Comparison of ENCODE assay signal across 1 cellular context in the genomic region with DNA sequence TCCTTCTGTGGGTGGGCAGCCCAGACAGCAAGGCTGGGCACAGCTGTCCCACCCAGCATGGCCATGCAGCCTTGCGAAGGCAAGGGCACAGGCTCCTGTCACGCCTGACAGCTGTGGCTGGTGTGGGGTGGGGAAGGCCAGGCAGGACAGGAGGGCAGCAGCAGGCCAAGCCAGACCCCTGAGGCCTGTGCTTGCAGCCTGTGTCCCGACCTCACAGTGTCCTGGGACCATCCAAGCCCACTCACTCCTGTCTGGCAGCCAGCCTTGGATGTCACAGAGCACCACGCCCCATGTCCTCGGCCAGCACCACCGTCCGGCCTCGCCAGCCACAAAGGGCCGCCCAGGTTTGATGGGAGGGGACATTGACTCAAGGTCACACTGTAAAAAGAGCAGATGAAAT.
TF ChIP-seq lines count a peak whose summit lies in the region.

No MANE protein-coding gene starts in this region.

TF ChIP-seq in H1, 55 proteins besides CTCF, POLR2A, EP300 and RAD21 (continued from another document):
- TF ChIP-seq CHD7 (IDR thresholded peaks at IDR 0.05; ENCODE audit: insufficient replicate concordance, low read length): no peak
- TF ChIP-seq SP4 (IDR thresholded peaks at IDR 0.05; ENCODE audit: low read length): no peak
- TF ChIP-seq CHD2 (IDR thresholded peaks at IDR 0.05; ENCODE audit: low read length): no peak
- no peak for TF ChIP-seq FOSL1 (IDR thresholded peaks at IDR 0.05; ENCODE audit: insufficient read depth, low read depth, low read length)
- TF ChIP-seq YY1 (IDR thresholded peaks at IDR 0.05; ENCODE audit: low read depth, low read length): no peak
- no peak for TF ChIP-seq CEBPB (IDR thresholded peaks at IDR 0.05; ENCODE audit: low read depth, low read length)
- TF ChIP-seq SIX5 (IDR thresholded peaks at IDR 0.05; ENCODE audit: low read depth, low read length): no peak
